In the genomic region with DNA sequence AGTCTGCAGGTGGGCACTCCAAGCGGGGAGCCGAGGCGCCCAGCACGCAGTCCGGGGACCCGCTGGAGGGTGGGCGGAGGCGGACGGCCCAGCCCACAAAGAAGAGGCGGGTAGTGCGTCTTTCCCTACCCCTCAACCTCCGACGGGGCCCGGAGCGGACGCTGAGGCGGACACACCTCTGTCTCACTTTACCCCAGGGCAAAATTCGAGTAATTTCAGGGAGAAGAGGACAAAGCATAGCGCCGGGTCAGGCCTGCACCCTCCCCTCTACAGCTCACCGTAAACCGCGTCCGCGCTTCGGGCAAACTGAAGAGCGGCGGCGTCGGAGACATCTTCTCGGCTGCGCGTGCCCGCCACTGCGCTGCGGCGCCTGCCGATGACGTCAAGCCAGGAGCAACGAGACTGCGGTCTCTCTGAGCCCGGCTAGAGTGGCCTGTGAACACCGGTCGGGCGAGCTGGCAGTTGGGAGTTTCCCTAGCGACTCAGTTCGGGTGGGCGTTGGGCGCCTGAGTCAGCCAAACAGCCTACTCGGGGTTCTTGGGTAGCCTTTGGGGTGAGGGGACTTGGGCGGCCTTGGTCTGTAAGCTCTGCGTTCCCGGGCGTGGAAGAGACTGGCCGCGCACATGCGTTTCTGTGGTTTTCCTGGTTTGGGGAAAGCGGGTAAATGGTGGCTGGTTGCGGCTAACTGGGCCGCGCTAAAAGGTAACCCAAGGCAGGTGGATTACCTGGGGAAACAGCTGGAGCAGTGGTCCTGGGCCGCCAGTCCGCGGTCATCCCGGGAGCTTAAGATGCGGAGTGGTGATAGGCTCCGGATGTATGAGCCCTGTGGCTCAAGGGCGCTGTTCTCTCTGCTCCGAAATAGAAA, we compare ENCODE assay signal across 8 cellular contexts. TPM values are rescaled to one million over a fixed set of nuclear protein-coding genes. Genes with fewer than 3 reads are reported as not detected.
DNase-seq lines count a peak whose midpoint lies in the region; ATAC-seq and TF ChIP-seq lines count a peak whose summit lies in the region.

A gene with protein sequence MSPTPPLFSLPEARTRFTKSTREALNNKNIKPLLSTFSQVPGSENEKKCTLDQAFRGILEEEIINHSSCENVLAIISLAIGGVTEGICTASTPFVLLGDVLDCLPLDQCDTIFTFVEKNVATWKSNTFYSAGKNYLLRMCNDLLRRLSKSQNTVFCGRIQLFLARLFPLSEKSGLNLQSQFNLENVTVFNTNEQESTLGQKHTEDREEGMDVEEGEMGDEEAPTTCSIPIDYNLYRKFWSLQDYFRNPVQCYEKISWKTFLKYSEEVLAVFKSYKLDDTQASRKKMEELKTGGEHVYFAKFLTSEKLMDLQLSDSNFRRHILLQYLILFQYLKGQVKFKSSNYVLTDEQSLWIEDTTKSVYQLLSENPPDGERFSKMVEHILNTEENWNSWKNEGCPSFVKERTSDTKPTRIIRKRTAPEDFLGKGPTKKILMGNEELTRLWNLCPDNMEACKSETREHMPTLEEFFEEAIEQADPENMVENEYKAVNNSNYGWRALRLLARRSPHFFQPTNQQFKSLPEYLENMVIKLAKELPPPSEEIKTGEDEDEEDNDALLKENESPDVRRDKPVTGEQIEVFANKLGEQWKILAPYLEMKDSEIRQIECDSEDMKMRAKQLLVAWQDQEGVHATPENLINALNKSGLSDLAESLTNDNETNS (minus strand): TSS at position 360 of the 865 bp plus-strand sequence. CDS start 28 bp downstream, at position 332.

- peaks cover 4% of the 10 kb centered on the region; the same call in 1 of the 2 replicates for H3K36me3 ChIP-seq in BE2C
- no peaks in the 10 kb centered on the region for H3K36me3 ChIP-seq in kidney epithelial cell (ENCODE audit: control insufficient read depth, insufficient read depth, low read length)

- peak within 1 kb of the TSS; percentile 100 for H3K27ac Mint-ChIP-seq in activated CD4-positive, alpha-beta T cell treated with anti-CD3 and anti-CD28 coated beads for 36 hours
- peak within 1 kb of the TSS; percentile 99 for H3K27ac Mint-ChIP-seq in chondrocyte (ENCODE audit: unreplicated experiment)

- no peaks in the 10 kb centered on the region for H3K9me3 ChIP-seq in BE2C

- peak; percentile 84 for DNase-seq in BE2C
- peak; percentile 87 for DNase-seq in GM19238 (ENCODE audit: insufficient read length, low spot score)
- peak; percentile 71 to 84 for DNase-seq in NCI-H524 (lab: John Stamatoyannopoulos, UW)
- DNase-seq in activated CD4-positive, alpha-beta T cell treated with anti-CD3 and anti-CD28 coated beads for 36 hours: peak; percentile 98
- DNase-seq in chondrocyte (ENCODE audit: low spot score): peak; percentile 97
- DNase-seq in kidney epithelial cell (ENCODE audit: low read depth): peak; percentile 69
- DNase-seq in stimulated activated CD4-positive, alpha-beta T cell treated with anti-CD3 and anti-CD28 coated beads, Interleukin-15, amount 100 ng/mL, for 24 hours: peak; percentile 97

- peak within 1 kb of the TSS; percentile 100 for H3K4me3 Mint-ChIP-seq in activated CD4-positive, alpha-beta T cell treated with anti-CD3 and anti-CD28 coated beads for 36 hours
- peak within 1 kb of the TSS; percentile 99 for H3K4me3 Mint-ChIP-seq in chondrocyte (ENCODE audit: unreplicated experiment)

- H3K27me3 ChIP-seq in BE2C (no peaks in the 10 kb centered on the region), kidney epithelial cell (ENCODE audit: control insufficient read depth, insufficient read depth, low read length) (no peaks in the 10 kb centered on the region)

- H3K27me3 Mint-ChIP-seq in activated CD4-positive, alpha-beta T cell treated with anti-CD3 and anti-CD28 coated beads for 36 hours: no peaks in the 10 kb centered on the region
- no peaks in the 10 kb centered on the region for H3K27me3 Mint-ChIP-seq in chondrocyte (ENCODE audit: low read depth)

- no peaks in the 10 kb centered on the region for H3K4me1 ChIP-seq in BE2C

- TF ChIP-seq CTCF in BE2C (IDR thresholded peaks at IDR 0.05; ENCODE audit: low read depth, low read length) (no peak), chondrocyte (IDR thresholded peaks at IDR 0.05) (no peak), kidney epithelial cell (IDR thresholded peaks at IDR 0.05; ENCODE audit: insufficient read depth, low read length, poor library complexity, severe bottlenecking) (no peak)

- intact Hi-C loops in activated CD4-positive, alpha-beta T cell treated with anti-CD3 and anti-CD28 coated beads for 36 hours (cut with DNase I, micrococcal nuclease): loop anchor here (1.0 to 5.0 kb wide), 9 partner anchors 110 to 544 kb away; a partner anchor contains a TSS

- CTCF ChIA-PET in activated CD4-positive, alpha-beta T cell treated with anti-CD3 and anti-CD28 coated beads for 36 hours (lab: Charles Lee): interaction anchor here (0.6 to 1.6 kb wide), 7 partner anchors 9 to 390 kb away, joined by 3 to 6 read pairs (median 4); a partner anchor contains a TSS

- H3K4me1 Mint-ChIP-seq in activated CD4-positive, alpha-beta T cell treated with anti-CD3 and anti-CD28 coated beads for 36 hours: peaks cover 39% of the 10 kb centered on the region
- peaks cover 20% of the 10 kb centered on the region for H3K4me1 Mint-ChIP-seq in chondrocyte (ENCODE audit: low read depth)

- peak within 1 kb of the TSS; percentile 87 for H3K4me3 ChIP-seq in BE2C (ENCODE audit: low read depth, low read length)
- H3K4me3 ChIP-seq in kidney epithelial cell (ENCODE audit: low read depth, low read length): peak within 1 kb of the TSS; percentile 81

- H3K9me3 Mint-ChIP-seq in activated CD4-positive, alpha-beta T cell treated with anti-CD3 and anti-CD28 coated beads for 36 hours (ENCODE audit: low read depth): no peaks in the 10 kb centered on the region
- no peaks in the 10 kb centered on the region for H3K9me3 Mint-ChIP-seq in chondrocyte (ENCODE audit: low read depth)

- peak; percentile 93 for ATAC-seq in HG03439 (IDR thresholded peaks at IDR 0.05; ENCODE audit: unreplicated experiment)
- peak; percentile 92 for ATAC-seq in activated CD4-positive, alpha-beta T cell treated with anti-CD3 and anti-CD28 coated beads for 36 hours

- peaks cover 18% of the 10 kb centered on the region for H3K36me3 Mint-ChIP-seq in activated CD4-positive, alpha-beta T cell treated with anti-CD3 and anti-CD28 coated beads for 36 hours (ENCODE audit: low read depth)
- peaks cover 8% of the 10 kb centered on the region for H3K36me3 Mint-ChIP-seq in chondrocyte (ENCODE audit: low read depth)

- POLR2A ChIA-PET in activated CD4-positive, alpha-beta T cell treated with anti-CD3 and anti-CD28 coated beads for 36 hours (lab: Charles Lee): interaction anchor here (0.5 to 1.6 kb wide), 5 partner anchors 12 to 390 kb away, joined by 3 to 6 read pairs (median 6); a partner anchor contains a TSS

RNA-seq across cellular contexts. Expression of the gene that starts here (rescaled TPM):
- polyA plus RNA-seq in BE2C (2012; ENCODE audit: insufficient read depth, insufficient read length, low read depth): 29.8 TPM
- total RNA-seq in activated CD4-positive, alpha-beta T cell treated with anti-CD3 and anti-CD28 coated beads for 36 hours: 10 to 100 TPM; 62.1 to 64.6 TPM
- total RNA-seq in chondrocyte (18.3 to 29.8 TPM (median 19.9 TPM) in 3 replicates), kidney epithelial cell (28.2 and 28.7 TPM in 2 replicates)

Comparison
In these comparisons a context has a peak if more than half of its experiments do, and no peak if none do; other contexts are left out.
1. Peak in every context shown above with its lines: DNase-seq, ATAC-seq and H3K4me3 ChIP-seq.